Comparison of ENCODE assay signal across 16 cellular contexts in the genomic region with DNA sequence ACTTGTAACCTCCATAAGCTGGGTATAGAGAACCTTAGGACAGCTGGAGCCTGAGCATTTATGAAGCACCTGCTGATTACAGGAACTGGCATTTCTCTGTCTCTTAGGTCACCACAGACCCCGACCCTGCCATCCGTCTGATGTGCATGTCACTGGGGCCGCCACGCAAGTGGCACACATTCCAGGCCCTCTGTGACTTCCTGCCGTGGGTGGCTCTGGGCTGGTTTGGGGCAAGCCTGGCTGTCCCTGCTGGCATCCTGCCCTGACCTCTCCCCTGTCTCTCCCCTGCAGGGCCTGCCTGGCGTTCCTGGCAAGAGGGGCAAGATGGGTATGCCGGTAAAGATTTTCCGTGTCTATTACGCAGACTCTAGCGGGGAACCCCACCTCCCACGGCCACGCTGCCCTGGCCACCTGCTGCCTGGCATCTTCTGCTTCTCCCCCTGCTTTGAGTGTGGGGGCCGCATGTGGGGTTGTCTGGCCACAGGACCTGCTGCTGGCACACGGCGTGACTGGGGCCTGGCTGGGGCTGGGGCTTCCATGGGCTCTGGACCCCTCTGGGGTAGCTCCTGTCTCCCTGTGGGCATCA. TPM values are rescaled to one million over a fixed set of nuclear protein-coding genes. Genes with fewer than 3 reads are reported as not detected.
A peak's percentile ranks its signal among the peaks of the same experiment; 100 is the strongest.
DNase-seq lines count a peak whose midpoint lies in the region; ATAC-seq, FAIRE-seq and TF ChIP-seq lines count a peak whose summit lies in the region.
"Had no signal": no experiment of that assay in that cellular context is flagged by ENCODE, and none has a peak within 500 bp of the region (broad histone marks: within the 10 kb centered on the region; RNA-seq: fewer than 3 reads in every experiment).

No MANE protein-coding gene starts in this region.

- no peak for TF ChIP-seq POLR2A in HepG2 (IDR thresholded peaks at IDR 0.05; ENCODE audit: insufficient read depth in 1 of 2, low read depth in 2 of 2, low read length in 2 of 2)
- TF ChIP-seq POLR2A in right lobe of liver (IDR thresholded peaks at IDR 0.05), result no peak

- H3K36me3 ChIP-seq in HepG2 (replicated peaks in 1 of 2; ENCODE audit: control insufficient read depth in 1 of 2, insufficient read depth in 2 of 2, low read length in 2 of 2), result peaks cover 57 to 97% of the 10 kb centered on the region in 2 experiments
- H3K36me3 ChIP-seq in right lobe of liver, result peaks cover 0 to 7% (median under 1%) of the 10 kb centered on the region in 4 donors
- peaks cover 11 to 15% of the 10 kb centered on the region in 2 donors for H3K36me3 ChIP-seq in neuronal stem cell (replicated peaks in 1 of 2; ENCODE audit: control insufficient read depth in 2 of 2, insufficient read depth in 2 of 2, low read length in 2 of 2)

- H2AK5ac ChIP-seq in neuronal stem cell (ENCODE audit: low read depth, low read length), result peak overlapping the region; percentile 44

- H2AFZ ChIP-seq in HepG2 (ENCODE audit: low read length), result no peak overlapping the region
- H2AFZ ChIP-seq in neuronal stem cell (ENCODE audit: low read length), result no peak overlapping the region
- H2AFZ ChIP-seq: GM23248 had no signal

- intact Hi-C loops in HepG2 (cut with micrococcal nuclease; ENCODE audit: unreplicated experiment) (no loop called here), right lobe of liver (cut with DNase I) (no loop called here)
- intact Hi-C loops in activated naive CD4-positive, alpha-beta T cell treated with anti-CD3 and anti-CD28 coated beads for 36 hours (cut with micrococcal nuclease), result no loop called here

- ATAC-seq in HepG2 (no peak), right lobe of liver (no peak), left lobe of liver (peak; percentile 8), GM18907 (IDR thresholded peaks at IDR 0.05; ENCODE audit: unreplicated experiment) (no peak)

- no peak for TF ChIP-seq RAD21 in HepG2 (CRISPR knock-in tag; IDR thresholded peaks at IDR 0.05)

- POLR2A ChIA-PET in HepG2 (lab: Yijun Ruan, JAX), result no interaction called here

- H3K23ac ChIP-seq in neuronal stem cell (ENCODE audit: low read depth, low read length, poor library complexity), result no peak overlapping the region

- H2BK12ac ChIP-seq in neuronal stem cell (ENCODE audit: low read length), result no peak overlapping the region

- H3K79me1 ChIP-seq in neuronal stem cell (ENCODE audit: low read depth, low read length), result no peaks in the 10 kb centered on the region

- no peak for DNase-seq in HepG2 (ENCODE audit: low spot score)
- DNase-seq in right lobe of liver, result no peak
- DNase-seq in left lobe of liver (ENCODE audit: low spot score), result no peak
- no peak for DNase-seq in neuronal stem cell (ENCODE audit: low spot score)
- DNase-seq in activated naive CD4-positive, alpha-beta T cell treated with anti-CD3 and anti-CD28 coated beads for 36 hours, result no peak
- no peak for DNase-seq in mesothelial cell of epicardium (ENCODE audit: low spot score in 2 of 2, unreplicated experiment in 2 of 2)
- DNase-seq: Caco-2; CD4-positive, alpha-beta T cell; GM23248 had no signal

- H3K27me3 ChIP-seq in HepG2 (ENCODE audit: control insufficient read depth in 1 of 2, insufficient read depth in 2 of 2, low read length in 2 of 2), result no peaks in the 10 kb centered on the region
- H3K27me3 ChIP-seq in right lobe of liver, result no peaks in the 10 kb centered on the region
- no peaks in the 10 kb centered on the region for H3K27me3 ChIP-seq in neuronal stem cell (ENCODE audit: control insufficient read depth in 3 of 3, insufficient read depth in 3 of 3, low read depth in 1 of 3, low read length in 3 of 3)

- no peak overlapping the region for H3K27ac ChIP-seq in HepG2 (ENCODE audit: extremely low read length, insufficient read depth, low read length)
- H3K27ac ChIP-seq in right lobe of liver, result no peak overlapping the region
- no peak overlapping the region for H3K27ac ChIP-seq in neuronal stem cell (replicated peaks; ENCODE audit: low read length)
- H3K27ac ChIP-seq: C4-2B, GM23248 had no signal

- H3K4ac ChIP-seq in neuronal stem cell (ENCODE audit: low read length), result no peak overlapping the region

- H3K9me3 ChIP-seq in HepG2 (ENCODE audit: low read length) (no peaks in the 10 kb centered on the region), right lobe of liver (no peaks in the 10 kb centered on the region), neuronal stem cell (replicated peaks in 1 of 2; ENCODE audit: control insufficient read depth in 2 of 2, insufficient read depth in 1 of 2, low read depth in 1 of 2, low read length in 2 of 2) (no peaks in the 10 kb centered on the region)
- H3K9me3 ChIP-seq: Caco-2, HAP-1 had no signal

- CTCF ChIA-PET in HepG2 (lab: Yijun Ruan, JAX; ENCODE audit: low intra/inter-chr PET ratio, low total read pairs), result no interaction called here
- CTCF ChIA-PET in activated naive CD4-positive, alpha-beta T cell treated with anti-CD3 and anti-CD28 coated beads for 36 hours (lab: Charles Lee), result no interaction called here

- no peaks in the 10 kb centered on the region for H3K27me3 Mint-ChIP-seq in activated naive CD4-positive, alpha-beta T cell treated with anti-CD3 and anti-CD28 coated beads for 36 hours (ENCODE audit: low read depth)
- no peaks in the 10 kb centered on the region for H3K27me3 Mint-ChIP-seq in mesothelial cell of epicardium (ENCODE audit: low read depth)
- H3K27me3 Mint-ChIP-seq: B cell; CD4-positive, alpha-beta T cell had no signal

- BruUV-seq in HepG2 (replicated peaks; lab: Mats Ljungman, UMichigan), result no TSS peak

- no peak for FAIRE-seq in HepG2 (lab: Jason Lieb, UNC)
- FAIRE-seq: D721Med, G401.6, GM12891 had no signal

- H2BK15ac ChIP-seq in neuronal stem cell (ENCODE audit: low read length), result no peak overlapping the region

- peaks cover 4% of the 10 kb centered on the region; the same call in 1 of the 2 replicates for H3K4me1 ChIP-seq in HepG2 (ENCODE audit: insufficient read depth, low read length)
- no peaks in the 10 kb centered on the region for H3K4me1 ChIP-seq in right lobe of liver
- peaks cover 0 to 16% of the 10 kb centered on the region in 2 donors for H3K4me1 ChIP-seq in neuronal stem cell (ENCODE audit: control insufficient read depth in 2 of 2, insufficient read depth in 1 of 2, low read depth in 1 of 2, low read length in 2 of 2)
- H3K4me1 ChIP-seq: HAP-1 had no signal

- in situ Hi-C loops in HepG2 (cut with HindIII; ENCODE audit: extremely low pct_ligation_motif_present, low pct_unique_long_range_greater_than_20kb), result no loop called here

- H3K9ac ChIP-seq in HepG2 (ENCODE audit: insufficient read depth, low read depth, low read length) (no peak overlapping the region), neuronal stem cell (ENCODE audit: low read depth, low read length, poor library complexity) (no peak overlapping the region)
- H3K9ac ChIP-seq: GM23248 had no signal

- no peak overlapping the region for H4K91ac ChIP-seq in neuronal stem cell (ENCODE audit: low read depth, low read length, poor library complexity)

- no peak overlapping the region for H2BK5ac ChIP-seq in neuronal stem cell (ENCODE audit: low read length)

- TF ChIP-seq EP300 in HepG2 (IDR thresholded peaks at IDR 0.05; ENCODE audit: low read depth in 2 of 2, low read length in 2 of 2), result no peak
- TF ChIP-seq EP300 in HepG2 (CRISPR knock-in tag; IDR thresholded peaks at IDR 0.05; ENCODE audit: borderline replicate concordance), result no peak

- H3K4me2 ChIP-seq in HepG2 (ENCODE audit: low read depth, low read length) (no peak overlapping the region), neuronal stem cell (ENCODE audit: insufficient read depth, low read length, poor library complexity, severe bottlenecking) (no peak overlapping the region)

- 98% methylated on average over 6 of the region's 15 CpGs for WGBS in HepG2 (ENCODE audit: low lambda C conversion rate)
- WGBS in right lobe of liver (ENCODE audit: insufficient coverage, low coverage, low lambda C conversion rate, missing lambda C conversion rate), result 100% methylated on average over 5 of the region's 15 CpGs
- WGBS in neuronal stem cell (ENCODE audit: extremely low coverage in 2 of 2, insufficient read length in 2 of 2, insufficient replicate concordance in 1 of 2), 2 donors, result no CpG with 5 or more reads among the region's 15 CpGs

- peaks cover 2% of the 10 kb centered on the region for H3K36me3 Mint-ChIP-seq in activated naive CD4-positive, alpha-beta T cell treated with anti-CD3 and anti-CD28 coated beads for 36 hours (ENCODE audit: low read depth)
- H3K36me3 Mint-ChIP-seq in mesothelial cell of epicardium, result peaks cover 13% of the 10 kb centered on the region

- no peak overlapping the region for H3K14ac ChIP-seq in neuronal stem cell (ENCODE audit: low read length)

- H3K79me2 ChIP-seq in HepG2 (ENCODE audit: insufficient read depth, low read length), result no peaks in the 10 kb centered on the region

- no peak overlapping the region for H2BK120ac ChIP-seq in neuronal stem cell (ENCODE audit: low read depth, low read length)

- H4K8ac ChIP-seq in neuronal stem cell (ENCODE audit: low read depth, low read length), result no peak overlapping the region

- no peak overlapping the region for H3K27ac Mint-ChIP-seq in activated naive CD4-positive, alpha-beta T cell treated with anti-CD3 and anti-CD28 coated beads for 36 hours
- H3K27ac Mint-ChIP-seq in mesothelial cell of epicardium, result no peak overlapping the region
- H3K27ac Mint-ChIP-seq: B cell; CD4-positive, alpha-beta T cell had no signal

- H3K9me3 Mint-ChIP-seq in activated naive CD4-positive, alpha-beta T cell treated with anti-CD3 and anti-CD28 coated beads for 36 hours, result no peaks in the 10 kb centered on the region
- H3K9me3 Mint-ChIP-seq in mesothelial cell of epicardium, result no peaks in the 10 kb centered on the region
- H3K9me3 Mint-ChIP-seq: CD4-positive, alpha-beta T cell had no signal

- H3K4me1 Mint-ChIP-seq in activated naive CD4-positive, alpha-beta T cell treated with anti-CD3 and anti-CD28 coated beads for 36 hours (ENCODE audit: low read depth), result no peaks in the 10 kb centered on the region
- peaks cover 37% of the 10 kb centered on the region for H3K4me1 Mint-ChIP-seq in mesothelial cell of epicardium
- H3K4me1 Mint-ChIP-seq: B cell had no signal

- no peak overlapping the region for H3K18ac ChIP-seq in neuronal stem cell (ENCODE audit: low read length)

- H3K4me3 Mint-ChIP-seq in activated naive CD4-positive, alpha-beta T cell treated with anti-CD3 and anti-CD28 coated beads for 36 hours, result no peak overlapping the region
- H3K4me3 Mint-ChIP-seq in mesothelial cell of epicardium, result no peak overlapping the region
- H3K4me3 Mint-ChIP-seq: B cell; CD4-positive, alpha-beta T cell had no signal

- no peak overlapping the region for H3K4me3 ChIP-seq in HepG2 (replicated peaks in 1 of 3; ENCODE audit: insufficient read depth in 1 of 3, low read depth in 2 of 3, low read length in 3 of 3)
- H3K4me3 ChIP-seq in right lobe of liver, result no peak overlapping the region
- no peak overlapping the region for H3K4me3 ChIP-seq in neuronal stem cell (ENCODE audit: low read length in 2 of 2)
- H3K4me3 ChIP-seq: GM23248, HAP-1 had no signal

- TF ChIP-seq CTCF in HepG2 (CRISPR knock-in tag; IDR thresholded peaks at IDR 0.05), result no peak
- TF ChIP-seq CTCF in right lobe of liver (IDR thresholded peaks at IDR 0.05), result no peak
- no peak for TF ChIP-seq CTCF in mesothelial cell of epicardium (IDR thresholded peaks at IDR 0.05; ENCODE audit: unreplicated experiment)

- no peaks in the 10 kb centered on the region for H4K20me1 ChIP-seq in HepG2 (ENCODE audit: insufficient read depth, low read length)

RNA-seq across cellular contexts. Expression of a gene that starts 55.4 kb away (rescaled TPM):
- 13.1 and 71.3 TPM in 2 replicates for total RNA-seq in HepG2 (2016; rRNA removed; fragmentation: Illumina TruSeq; extraction: Trizol)
- 24.4 and 27.4 TPM in 2 replicates for total RNA-seq in HepG2 (2016; cell fraction: cytosol; rRNA removed; fragmentation: Illumina TruSeq; extraction: Trizol; ENCODE audit: low read depth)
- 11.3 and 76.4 TPM in 2 replicates for total RNA-seq in HepG2 (2016; cell fraction: insoluble cytoplasmic fraction; rRNA removed; fragmentation: Illumina TruSeq; extraction: Trizol)
- total RNA-seq in HepG2 (2016; cell fraction: membrane; rRNA removed; fragmentation: Illumina TruSeq; extraction: Trizol), result 17.0 and 18.6 TPM in 2 replicates
- 127 and 145 TPM in 2 replicates for total RNA-seq in HepG2 (2016; cell fraction: nucleus; rRNA removed; fragmentation: Illumina TruSeq; extraction: Trizol)
- polyA plus RNA-seq in HepG2 (2011; rRNA removed), result 89.1 and 105 TPM in 2 replicates
- polyA plus RNA-seq in HepG2 (2011; cell fraction: cytosol; rRNA removed), result 8.5 and 16.4 TPM in 2 replicates
- polyA plus RNA-seq in HepG2 (2011; cell fraction: nucleus; rRNA removed), result 1,276 and 1,843 TPM in 2 replicates
- polyA plus RNA-seq in HepG2 (2012), result 63.8 and 83.6 TPM in 2 replicates
- 2.0 and 2.7 TPM in 2 replicates for polyA plus RNA-seq in HepG2 (2016; cell fraction: cytosol; fragmentation: Illumina TruSeq; extraction: Trizol; ENCODE audit: low read depth)
- polyA plus RNA-seq in HepG2 (2016; cell fraction: insoluble cytoplasmic fraction; fragmentation: Illumina TruSeq; extraction: Trizol; ENCODE audit: low read depth), result 13.5 and 15.6 TPM in 2 replicates
- 4.3 and 4.5 TPM in 2 replicates for polyA plus RNA-seq in HepG2 (2016; cell fraction: membrane; fragmentation: Illumina TruSeq; extraction: Trizol; ENCODE audit: low read depth)
- polyA plus RNA-seq in HepG2 (2016; cell fraction: nucleus; fragmentation: Illumina TruSeq; extraction: Trizol; ENCODE audit: insufficient read depth, low read depth), result 665 and 720 TPM in 2 replicates
- polyA minus RNA-seq in HepG2 (2011; rRNA and poly(A)+ RNA removed; ENCODE audit: low replicate concordance), result 11.6 and 59.4 TPM in 2 replicates
- polyA minus RNA-seq in HepG2 (2011; cell fraction: cytosol; rRNA and poly(A)+ RNA removed), result 5.5 and 10.9 TPM in 2 replicates
- 155 and 169 TPM in 2 replicates for polyA minus RNA-seq in HepG2 (2011; cell fraction: nucleus; rRNA and poly(A)+ RNA removed)
- total RNA-seq in right lobe of liver, result 10 to 100 TPM; 11.8 to 51.9 (median 29.3) TPM
- total RNA-seq in left lobe of liver, result 51.0 TPM
- polyA plus RNA-seq in neuronal stem cell (2013, experiment 1 of 2), result 11.1 TPM
- 11.1 TPM for polyA plus RNA-seq in neuronal stem cell (2013, experiment 2 of 2)
- total RNA-seq in activated naive CD4-positive, alpha-beta T cell treated with anti-CD3 and anti-CD28 coated beads for 36 hours, result 10 to 100 TPM in 1 of 2 experiments, 1 to 10 TPM in 1; 7.0 to 10.6 TPM
- 126 to 138 TPM (median 129 TPM) in 3 replicates for total RNA-seq in mesothelial cell of epicardium
